Comparison of ENCODE assay signal across 2 cellular contexts in genomic region chr2:113536573-113536972, GRCh38. TPM values are rescaled to one million over a fixed set of nuclear protein-coding genes. Genes with fewer than 3 reads are reported as not detected.
"Had no signal": no experiment of that assay in that cellular context is flagged by ENCODE, and none has a peak within 500 bp of the region (broad histone marks: within the 10 kb centered on the region; RNA-seq: fewer than 3 reads in every experiment).

No MANE protein-coding gene starts in this region.

RNA-seq across cellular contexts. Expression of gene FOXD4L1, which starts 38.1 kb away (rescaled TPM):
- total RNA-seq: ascending aorta had no signal
- polyA plus RNA-seq: cardiac muscle cell had no signal
